1 cellular context compared by ENCODE assay signal in the genomic region with DNA sequence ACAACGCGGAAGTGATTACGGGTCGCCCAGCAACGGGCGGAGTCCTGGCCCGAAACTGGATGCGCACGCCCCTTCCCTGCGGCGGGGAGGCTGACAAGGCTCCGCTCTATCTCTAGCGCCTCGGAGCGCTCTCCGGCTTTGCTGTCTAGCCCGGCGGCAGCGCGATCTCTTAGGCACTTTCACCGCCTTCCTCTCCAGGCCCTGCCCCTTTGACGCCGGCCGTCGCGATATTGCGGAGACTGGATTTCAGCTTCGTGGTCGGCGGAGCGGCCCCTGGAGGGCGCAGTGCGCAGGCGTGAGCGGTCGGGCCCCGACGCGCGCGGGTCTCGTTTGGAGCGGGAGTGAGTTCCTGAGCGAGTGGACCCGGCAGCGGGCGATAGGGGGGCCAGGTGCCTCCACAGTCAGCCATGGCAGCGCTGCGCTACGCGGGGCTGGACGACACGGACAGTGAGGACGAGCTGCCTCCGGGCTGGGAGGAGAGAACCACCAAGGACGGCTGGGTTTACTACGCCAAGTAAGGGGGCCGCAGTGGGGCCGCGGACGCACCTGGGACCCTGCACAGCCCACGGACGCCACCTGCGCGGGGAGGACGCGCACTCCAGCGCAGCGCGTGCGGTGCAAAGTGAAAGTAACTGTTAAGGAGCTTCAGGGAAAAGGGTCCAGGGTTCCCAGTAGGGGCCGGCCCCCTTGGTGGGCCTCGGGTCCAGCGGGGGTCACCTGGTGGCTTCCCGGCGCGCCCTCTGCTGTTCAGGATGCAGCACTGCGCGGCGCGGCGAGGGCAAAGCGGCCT.
TF ChIP-seq lines count a peak whose summit lies in the region.

Gene WWOX (plus strand): TSS at position 283 of the 790 bp plus-strand sequence.

TF ChIP-seq in HepG2, 621 proteins besides CTCF, POLR2A, EP300 and RAD21 (continued from another document and continues in another):
- TF ChIP-seq, protein P1, sequence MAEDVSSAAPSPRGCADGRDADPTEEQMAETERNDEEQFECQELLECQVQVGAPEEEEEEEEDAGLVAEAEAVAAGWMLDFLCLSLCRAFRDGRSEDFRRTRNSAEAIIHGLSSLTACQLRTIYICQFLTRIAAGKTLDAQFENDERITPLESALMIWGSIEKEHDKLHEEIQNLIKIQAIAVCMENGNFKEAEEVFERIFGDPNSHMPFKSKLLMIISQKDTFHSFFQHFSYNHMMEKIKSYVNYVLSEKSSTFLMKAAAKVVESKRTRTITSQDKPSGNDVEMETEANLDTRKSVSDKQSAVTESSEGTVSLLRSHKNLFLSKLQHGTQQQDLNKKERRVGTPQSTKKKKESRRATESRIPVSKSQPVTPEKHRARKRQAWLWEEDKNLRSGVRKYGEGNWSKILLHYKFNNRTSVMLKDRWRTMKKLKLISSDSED (CRISPR knock-in tag; IDR thresholded peaks at IDR 0.05), result peak; percentile 89; the same call in 1 of the 2 replicates
- TF ChIP-seq U2AF2 (IDR thresholded peaks at IDR 0.05; ENCODE audit: low read depth, low read length), result 0 out of 2 replicates have a peak, but pooled peaks have one; percentile 66
- TF ChIP-seq SMAD9 (CRISPR knock-in tag; IDR thresholded peaks at IDR 0.05), result no peak
- peak; percentile 70; the same call in 1 of the 2 replicates for TF ChIP-seq ZNF512 (CRISPR knock-in tag; IDR thresholded peaks at IDR 0.05)
- TF ChIP-seq BORCS8-MEF2B (CRISPR knock-in tag; IDR thresholded peaks at IDR 0.05), result peak; percentile 79; the same call in 1 of the 2 replicates
- TF ChIP-seq KLF12 (CRISPR knock-in tag; IDR thresholded peaks at IDR 0.05; ENCODE audit: borderline replicate concordance), result no peak
- no peak for TF ChIP-seq SMARCE1 (IDR thresholded peaks at IDR 0.05; ENCODE audit: borderline replicate concordance)
- TF ChIP-seq ZNF609 (CRISPR knock-in tag; IDR thresholded peaks at IDR 0.05; ENCODE audit: borderline replicate concordance), result peak; percentile 61; the same call in 1 of the 2 replicates
- TF ChIP-seq IKZF5 (CRISPR knock-in tag; IDR thresholded peaks at IDR 0.05), result peak; percentile 84
- peak; percentile 90 for TF ChIP-seq TBX2 (CRISPR knock-in tag; IDR thresholded peaks at IDR 0.05; ENCODE audit: borderline replicate concordance)
- TF ChIP-seq, protein P2, sequence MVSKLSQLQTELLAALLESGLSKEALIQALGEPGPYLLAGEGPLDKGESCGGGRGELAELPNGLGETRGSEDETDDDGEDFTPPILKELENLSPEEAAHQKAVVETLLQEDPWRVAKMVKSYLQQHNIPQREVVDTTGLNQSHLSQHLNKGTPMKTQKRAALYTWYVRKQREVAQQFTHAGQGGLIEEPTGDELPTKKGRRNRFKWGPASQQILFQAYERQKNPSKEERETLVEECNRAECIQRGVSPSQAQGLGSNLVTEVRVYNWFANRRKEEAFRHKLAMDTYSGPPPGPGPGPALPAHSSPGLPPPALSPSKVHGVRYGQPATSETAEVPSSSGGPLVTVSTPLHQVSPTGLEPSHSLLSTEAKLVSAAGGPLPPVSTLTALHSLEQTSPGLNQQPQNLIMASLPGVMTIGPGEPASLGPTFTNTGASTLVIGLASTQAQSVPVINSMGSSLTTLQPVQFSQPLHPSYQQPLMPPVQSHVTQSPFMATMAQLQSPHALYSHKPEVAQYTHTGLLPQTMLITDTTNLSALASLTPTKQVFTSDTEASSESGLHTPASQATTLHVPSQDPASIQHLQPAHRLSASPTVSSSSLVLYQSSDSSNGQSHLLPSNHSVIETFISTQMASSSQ (IDR thresholded peaks at IDR 0.05; ENCODE audit: low read depth), result peak; percentile 55; the same call in 1 of the 2 replicates
- TF ChIP-seq, protein P2 (CRISPR knock-in tag; IDR thresholded peaks at IDR 0.05; ENCODE audit: borderline replicate concordance), result peak; percentile 80
- TF ChIP-seq SNAPC2 (CRISPR knock-in tag; IDR thresholded peaks at IDR 0.05), result peak; percentile 84; the same call in 1 of the 2 replicates
- TF ChIP-seq KDM5B (CRISPR knock-in tag; IDR thresholded peaks at IDR 0.05; ENCODE audit: borderline replicate concordance), result peak; percentile 97
- TF ChIP-seq BCL3 (CRISPR knock-in tag; IDR thresholded peaks at IDR 0.05), result peak; percentile 96
- TF ChIP-seq, protein P3, sequence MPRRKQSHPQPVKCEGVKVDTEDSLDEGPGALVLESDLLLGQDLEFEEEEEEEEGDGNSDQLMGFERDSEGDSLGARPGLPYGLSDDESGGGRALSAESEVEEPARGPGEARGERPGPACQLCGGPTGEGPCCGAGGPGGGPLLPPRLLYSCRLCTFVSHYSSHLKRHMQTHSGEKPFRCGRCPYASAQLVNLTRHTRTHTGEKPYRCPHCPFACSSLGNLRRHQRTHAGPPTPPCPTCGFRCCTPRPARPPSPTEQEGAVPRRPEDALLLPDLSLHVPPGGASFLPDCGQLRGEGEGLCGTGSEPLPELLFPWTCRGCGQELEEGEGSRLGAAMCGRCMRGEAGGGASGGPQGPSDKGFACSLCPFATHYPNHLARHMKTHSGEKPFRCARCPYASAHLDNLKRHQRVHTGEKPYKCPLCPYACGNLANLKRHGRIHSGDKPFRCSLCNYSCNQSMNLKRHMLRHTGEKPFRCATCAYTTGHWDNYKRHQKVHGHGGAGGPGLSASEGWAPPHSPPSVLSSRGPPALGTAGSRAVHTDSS (CRISPR knock-in tag; conservative IDR thresholded peaks at IDR 0.05), result no peak
- TF ChIP-seq THYN1 (CRISPR knock-in tag; IDR thresholded peaks at IDR 0.05; ENCODE audit: borderline replicate concordance, low read depth), result no peak
- TF ChIP-seq, protein P4, sequence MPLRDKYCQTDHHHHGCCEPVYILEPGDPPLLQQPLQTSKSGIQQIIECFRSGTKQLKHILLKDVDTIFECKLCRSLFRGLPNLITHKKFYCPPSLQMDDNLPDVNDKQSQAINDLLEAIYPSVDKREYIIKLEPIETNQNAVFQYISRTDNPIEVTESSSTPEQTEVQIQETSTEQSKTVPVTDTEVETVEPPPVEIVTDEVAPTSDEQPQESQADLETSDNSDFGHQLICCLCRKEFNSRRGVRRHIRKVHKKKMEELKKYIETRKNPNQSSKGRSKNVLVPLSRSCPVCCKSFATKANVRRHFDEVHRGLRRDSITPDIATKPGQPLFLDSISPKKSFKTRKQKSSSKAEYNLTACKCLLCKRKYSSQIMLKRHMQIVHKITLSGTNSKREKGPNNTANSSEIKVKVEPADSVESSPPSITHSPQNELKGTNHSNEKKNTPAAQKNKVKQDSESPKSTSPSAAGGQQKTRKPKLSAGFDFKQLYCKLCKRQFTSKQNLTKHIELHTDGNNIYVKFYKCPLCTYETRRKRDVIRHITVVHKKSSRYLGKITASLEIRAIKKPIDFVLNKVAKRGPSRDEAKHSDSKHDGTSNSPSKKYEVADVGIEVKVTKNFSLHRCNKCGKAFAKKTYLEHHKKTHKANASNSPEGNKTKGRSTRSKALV (CRISPR knock-in tag; IDR thresholded peaks at IDR 0.05), result peak; percentile 97
- TF ChIP-seq ZNF644 (CRISPR knock-in tag; IDR thresholded peaks at IDR 0.05; ENCODE audit: low read depth), result 0 out of 2 replicates have a peak, but pooled peaks have one; percentile 6
- TF ChIP-seq MTF2 (CRISPR knock-in tag; IDR thresholded peaks at IDR 0.05; ENCODE audit: borderline replicate concordance), result peak; percentile 81; the same call in 1 of the 2 replicates
- peak; percentile 34; the same call in 1 of the 2 replicates for TF ChIP-seq ZNF772 (CRISPR knock-in tag; IDR thresholded peaks at IDR 0.05)
- peak; percentile 94 for TF ChIP-seq ZNF720 (CRISPR knock-in tag; IDR thresholded peaks at IDR 0.05)
- TF ChIP-seq FOXK1 (CRISPR knock-in tag; IDR thresholded peaks at IDR 0.05; ENCODE audit: borderline replicate concordance, low read depth), result peak; percentile 91
- peak; percentile 64 for TF ChIP-seq FOXC1 (CRISPR knock-in tag; IDR thresholded peaks at IDR 0.05; ENCODE audit: borderline replicate concordance)
- no peak for TF ChIP-seq TCF7L2 (IDR thresholded peaks at IDR 0.05; ENCODE audit: low read depth, low read length)
- TF ChIP-seq BCL6 (CRISPR knock-in tag; IDR thresholded peaks at IDR 0.05), result peak; percentile 63
- TF ChIP-seq SATB2 (CRISPR knock-in tag; IDR thresholded peaks at IDR 0.05), result peak; percentile 66; the same call in 1 of the 2 replicates
- TF ChIP-seq MED1 (CRISPR knock-in tag; IDR thresholded peaks at IDR 0.05), result peak; percentile 67
- no peak for TF ChIP-seq ZNF496 (CRISPR knock-in tag; IDR thresholded peaks at IDR 0.05; ENCODE audit: insufficient replicate concordance)
- TF ChIP-seq YEATS4 (CRISPR knock-in tag; IDR thresholded peaks at IDR 0.05; ENCODE audit: borderline replicate concordance), result peak; percentile 91
- no peak; the same call in 1 of the 2 replicates for TF ChIP-seq GATA4 (IDR thresholded peaks at IDR 0.05; ENCODE audit: borderline replicate concordance, low read depth)
